ENCODE assay signal across 15 cellular contexts in genomic region chr10:65701168-65701776, GRCh38.
"Had no signal": no experiment of that assay in that cellular context is flagged by ENCODE, and none has a peak within 500 bp of the region (broad histone marks: within the 10 kb centered on the region; RNA-seq: fewer than 3 reads in every experiment).

No MANE protein-coding gene starts in this region.

- H3K36me3 ChIP-seq: cardiac muscle cell, heart left ventricle, upper lobe of left lung had no signal

- ATAC-seq: activated CD8-positive, alpha-beta memory T cell treated with anti-CD3 and anti-CD28 coated beads, Interleukin-2, amount 10 ng/mL, durations not matched to agents 7 days and 5 days; activated CD8-positive, alpha-beta T cell treated with anti-CD3 and anti-CD28 coated beads for 36 hours; body of pancreas; heart left ventricle; natural killer cell treated with Interleukin-12 subunit alpha and Interleukin-12 subunit beta and Interleukin-15 and Interleukin-18, amount 100 ng/mL, for 72 hours; stimulated activated naive CD8-positive, alpha-beta T cell treated with anti-CD3 and anti-CD28 coated beads, Interleukin-15, Interleukin-2, amounts not matched to agents 100 U/mL and 50 U/mL, for 24 hours had no signal

- H3K4me3 ChIP-seq: body of pancreas, cardiac muscle cell, heart left ventricle, upper lobe of left lung had no signal

- H3K27me3 ChIP-seq: body of pancreas, cardiac muscle cell, heart left ventricle, upper lobe of left lung had no signal

- DNase-seq: activated CD4-positive, alpha-beta T cell treated with anti-CD3 and anti-CD28 coated beads, Interleukin-2, amount 10 ng/mL, durations not matched to agents 24 days and 14 days; activated CD8-positive, alpha-beta memory T cell treated with anti-CD3 and anti-CD28 coated beads, Interleukin-2, amount 10 ng/mL, durations not matched to agents 7 days and 5 days; activated CD8-positive, alpha-beta T cell treated with anti-CD3 and anti-CD28 coated beads for 36 hours; activated effector memory CD4-positive, alpha-beta T cell treated with anti-CD3 and anti-CD28 coated beads, Interleukin-2, amount 50 U/mL, for 16 hours; activated T-cell treated with anti-CD3 and anti-CD28 coated beads for 4 hours; anterior cingulate cortex; body of pancreas; heart left ventricle; midbrain; stimulated activated CD4-positive, alpha-beta T cell treated with anti-CD3 and anti-CD28 coated beads, Interleukin-4, amount 100 ng/mL, for 1 hour; stimulated activated naive CD8-positive, alpha-beta T cell treated with anti-CD3 and anti-CD28 coated beads, Interleukin-15, Interleukin-2, amounts not matched to agents 100 U/mL and 50 U/mL, for 24 hours; upper lobe of left lung had no signal

- H3K27ac ChIP-seq: body of pancreas, cardiac muscle cell, epithelial cell of prostate, heart left ventricle, upper lobe of left lung had no signal

- H3K4me1 ChIP-seq: body of pancreas, heart left ventricle, upper lobe of left lung had no signal
